In genomic region chr19:52171321-52172169, GRCh38 we compare ENCODE assay signal across 8 cellular contexts. TPM values are rescaled to one million over a fixed set of nuclear protein-coding genes. Genes with fewer than 3 reads are reported as not detected.
DNase-seq lines count a peak whose midpoint lies in the region; ATAC-seq and TF ChIP-seq lines count a peak whose summit lies in the region.

TSS of gene ZNF836 (minus strand) at chr19:52171621. CDS start at chr19:52168072, 3,549 bp downstream.

- H3K4me3 Mint-ChIP-seq in neural crest cell, result peak within 1 kb of the TSS; percentile 97
- H3K4me3 Mint-ChIP-seq in stimulated activated naive CD8-positive, alpha-beta T cell treated with anti-CD3 and anti-CD28 coated beads, Interleukin-15, amount 100 ng/mL, for 72 hours, result peak within 1 kb of the TSS; percentile 89 to 94

- peaks cover 27% of the 10 kb centered on the region for H3K36me3 Mint-ChIP-seq in neural crest cell (ENCODE audit: low read depth)

- H4K20me1 ChIP-seq in BLaER1, result no peaks in the 10 kb centered on the region

- peak within 1 kb of the TSS; percentile 90 for H3K27ac Mint-ChIP-seq in neural crest cell (ENCODE audit: unreplicated experiment)
- H3K27ac Mint-ChIP-seq in stimulated activated naive CD8-positive, alpha-beta T cell treated with anti-CD3 and anti-CD28 coated beads, Interleukin-15, amount 100 ng/mL, for 72 hours, result peak within 1 kb of the TSS; percentile 95 to 96

- ATAC-seq in GM19467 (IDR thresholded peaks at IDR 0.05; ENCODE audit: unreplicated experiment), result peak; percentile 73
- peak; percentile 98 for ATAC-seq in stimulated activated naive CD8-positive, alpha-beta T cell treated with anti-CD3 and anti-CD28 coated beads, Interleukin-15, amount 100 ng/mL, for 72 hours

- peaks cover 27% of the 10 kb centered on the region for H3K4me1 Mint-ChIP-seq in neural crest cell
- peaks cover 25% of the 10 kb centered on the region for H3K4me1 Mint-ChIP-seq in stimulated activated naive CD8-positive, alpha-beta T cell treated with anti-CD3 and anti-CD28 coated beads, Interleukin-15, amount 100 ng/mL, for 72 hours

- peaks cover 20% of the 10 kb centered on the region for H3K9me3 ChIP-seq in BLaER1

- H3K27ac ChIP-seq in BLaER1, result peak within 1 kb of the TSS; percentile 83

- no peak for TF ChIP-seq CTCF in foreskin fibroblast (IDR thresholded peaks at IDR 0.05; ENCODE audit: low read depth, low read length)
- no peak for TF ChIP-seq CTCF in neural crest cell (conservative IDR thresholded peaks at IDR 0.05)

- H3K27me3 Mint-ChIP-seq in neural crest cell (ENCODE audit: low read depth), result peaks cover 16% of the 10 kb centered on the region
- H3K27me3 Mint-ChIP-seq in stimulated activated naive CD8-positive, alpha-beta T cell treated with anti-CD3 and anti-CD28 coated beads, Interleukin-15, amount 100 ng/mL, for 72 hours, result no peaks in the 10 kb centered on the region

- peak within 1 kb of the TSS; percentile 94 for H3K4me3 ChIP-seq in BLaER1
- peak within 1 kb of the TSS; percentile 72 to 99 for H3K4me3 ChIP-seq in foreskin fibroblast (ENCODE audit: low read depth in 1 of 2, low read length in 2 of 2)

- no peaks in the 10 kb centered on the region for H3K27me3 ChIP-seq in BLaER1

- no peaks in the 10 kb centered on the region for H3K9me3 Mint-ChIP-seq in neural crest cell
- peaks cover 4 to 7% of the 10 kb centered on the region in 2 donors for H3K9me3 Mint-ChIP-seq in stimulated activated naive CD8-positive, alpha-beta T cell treated with anti-CD3 and anti-CD28 coated beads, Interleukin-15, amount 100 ng/mL, for 72 hours

- H3K36me3 ChIP-seq in BLaER1, result peaks cover 30% of the 10 kb centered on the region

- DNase-seq in LHCN-M2 (ENCODE audit: low read depth), result peak; percentile 63
- peak; percentile 32 to 53 for DNase-seq in SHP77 (lab: John Stamatoyannopoulos, UW)
- peak; percentile 95 for DNase-seq in activated effector memory CD4-positive, alpha-beta T cell treated with anti-CD3 and anti-CD28 coated beads, Interleukin-2, amount 50 U/mL, for 16 hours
- peak; percentile 67 to 90 for DNase-seq in foreskin fibroblast
- peak; percentile 64 for DNase-seq in neural crest cell (ENCODE audit: low read depth, low spot score)
- DNase-seq in stimulated activated naive CD8-positive, alpha-beta T cell treated with anti-CD3 and anti-CD28 coated beads, Interleukin-15, amount 100 ng/mL, for 72 hours, result peak; percentile 85 to 89

- H3K9ac ChIP-seq in BLaER1, result peak within 1 kb of the TSS; percentile 89

- peaks cover 24% of the 10 kb centered on the region for H3K4me1 ChIP-seq in BLaER1

- H3K4me2 ChIP-seq in BLaER1, result peak within 1 kb of the TSS; percentile 99

RNA-seq across cellular contexts. Expression of gene ZNF836, which starts in this region (rescaled TPM):
- total RNA-seq in LHCN-M2 (2014; rRNA removed), result 6.3 and 8.4 TPM in 2 replicates
- polyA plus RNA-seq in LHCN-M2 (2012), result 6.6 TPM
- total RNA-seq in neural crest cell, result 11.6 and 11.9 TPM in 2 replicates

Comparison
In these comparisons a context has a peak if more than half of its experiments do, and no peak if none do; other contexts are left out.
1. Peak in every context shown above with its lines: DNase-seq, ATAC-seq, H3K4me3 ChIP-seq and H3K27ac ChIP-seq.
2. DNase-seq: peak in every context shown above with its lines; median percentile 95 in activated effector memory CD4-positive, alpha-beta T cell treated with anti-CD3 and anti-CD28 coated beads, Interleukin-2, amount 50 U/mL, for 16 hours; 87 in stimulated activated naive CD8-positive, alpha-beta T cell treated with anti-CD3 and anti-CD28 coated beads, Interleukin-15, amount 100 ng/mL, for 72 hours; 78 in foreskin fibroblast; 64 in neural crest cell; 63 in LHCN-M2; 42 in SHP77.